In the genomic region with DNA sequence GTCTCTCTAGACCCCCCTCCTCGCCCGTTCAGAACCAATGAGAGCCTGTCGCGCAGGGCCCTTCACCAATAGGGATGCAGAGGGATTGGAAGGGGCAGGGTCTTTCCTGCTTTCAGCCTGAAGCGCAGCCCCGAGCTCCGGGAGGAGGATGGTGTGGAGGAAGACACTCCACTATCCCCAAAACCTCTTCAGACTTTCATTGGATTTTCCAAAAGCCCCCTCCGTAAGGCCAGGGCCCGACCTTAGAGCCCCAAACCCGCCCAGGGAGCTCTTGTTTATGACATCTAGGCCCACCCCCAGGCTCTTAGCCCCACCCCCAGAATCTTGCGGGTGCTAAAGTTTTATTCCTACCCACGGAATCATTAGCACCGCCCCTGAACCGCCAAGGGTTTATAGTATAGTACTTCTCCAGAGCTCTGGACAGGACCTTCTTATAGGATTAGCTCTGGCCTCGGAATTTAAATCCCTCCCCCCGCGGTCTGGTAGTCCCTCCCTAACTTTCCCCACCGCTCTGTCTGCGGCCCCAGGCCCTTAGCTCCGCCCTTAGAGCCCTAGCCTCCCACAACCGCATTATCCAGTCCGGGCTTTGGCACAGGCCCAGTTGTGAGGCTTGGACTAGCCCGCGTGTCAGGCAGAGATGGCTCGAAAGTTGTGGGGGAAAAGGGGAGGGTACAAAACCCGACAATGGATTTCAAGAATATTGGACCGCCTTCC, we compare ENCODE assay signal across 8 cellular contexts.
DNase-seq lines count a peak whose midpoint lies in the region.

No MANE protein-coding gene starts in this region.

- H3K4me3 ChIP-seq in HAP-1: peak overlapping the region; percentile 29

- peaks cover 17% of the 10 kb centered on the region for H3K4me1 ChIP-seq in HAP-1

- DNase-seq in COLO829 (ENCODE audit: low spot score): peak; percentile 76
- peak; percentile 95 to 98 for DNase-seq in HAP-1 (ENCODE audit: low spot score in 2 of 2)
- peak; percentile 85 for DNase-seq in NCI-H2171 (lab: John Stamatoyannopoulos, UW)
- DNase-seq in activated CD4-positive, CD25-positive, alpha-beta regulatory T cell (lab: John Stamatoyannopoulos, UW): peak; percentile 42 to 66 (median 54)
- peak; percentile 62 for DNase-seq in central memory CD4-positive, alpha-beta T cell
- peak; percentile 96 for DNase-seq in iris pigment epithelial cell (ENCODE audit: low read depth)
- DNase-seq in stimulated activated CD4-positive, alpha-beta T cell treated with anti-CD3 and anti-CD28 coated beads, Interleukin-12 subunit alpha, Interleukin-12 subunit beta, amount 100 ng/mL, for 24 hours (ENCODE audit: low read depth in 2 of 2): peak; percentile 62 to 82
- no peak for DNase-seq in KG1 (lab: John Stamatoyannopoulos, UW)

- H3K36me3 ChIP-seq in HAP-1 (replicated peaks): no peaks in the 10 kb centered on the region

- no peaks in the 10 kb centered on the region for H3K9me3 ChIP-seq in HAP-1

- H3K27me3 ChIP-seq in HAP-1 (ENCODE audit: low read depth): no peaks in the 10 kb centered on the region

- in situ Hi-C loops in HAP-1 (cut with MboI; ENCODE audit: low sequenced_read_pairs): loop anchor here (10.0 kb wide), 1 partner anchor 131 kb away; no protein-coding TSS in a partner anchor
